ENCODE assay signal across 1 cellular context in the genomic region with DNA sequence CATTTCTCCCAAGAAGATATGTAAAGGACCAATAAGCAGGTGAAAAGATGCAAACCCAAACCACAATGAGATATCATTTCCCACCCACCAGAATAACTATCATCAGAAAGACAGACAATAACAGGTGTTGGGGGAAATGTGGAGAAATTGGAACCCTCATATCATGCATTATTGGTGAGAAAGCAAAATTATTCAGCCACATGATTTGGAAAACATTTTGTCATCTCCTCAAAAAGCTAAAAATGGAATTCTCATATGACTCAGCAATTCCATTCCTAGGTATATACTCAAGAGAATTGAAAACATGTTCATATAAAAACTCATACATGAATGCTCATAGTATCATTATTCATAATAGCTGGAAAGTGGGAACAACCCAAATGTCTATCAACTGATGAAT.
TF ChIP-seq lines count a peak whose summit lies in the region.

No MANE protein-coding gene starts in this region.

TF ChIP-seq in HepG2, 621 proteins besides CTCF, POLR2A, EP300 and RAD21:
- TF ChIP-seq ZC3H13 (CRISPR knock-in tag; IDR thresholded peaks at IDR 0.05) (no peak), ERF (CRISPR knock-in tag; IDR thresholded peaks at IDR 0.05) (no peak), ZBTB33 (CRISPR knock-in tag; IDR thresholded peaks at IDR 0.05) (no peak), MAFK (conservative IDR thresholded peaks at IDR 0.05 in 1 of 2, IDR thresholded peaks at IDR 0.05 in 1 of 2; ENCODE audit: low read length in 2 of 2) (peak in 1 of 2 experiments; percentile 33; a peak in 2 of 4 replicates), ZNF383 (CRISPR knock-in tag; IDR thresholded peaks at IDR 0.05; ENCODE audit: borderline replicate concordance) (no peak), ZNF460 (CRISPR knock-in tag; IDR thresholded peaks at IDR 0.05; ENCODE audit: borderline replicate concordance) (no peak), NFE2L2 (IDR thresholded peaks at IDR 0.05; ENCODE audit: low read length) (peak; percentile 43)
TF ChIP-seq in HepG2: peak in this region for 2.
